17 cellular contexts compared by ENCODE assay signal in the genomic region with DNA sequence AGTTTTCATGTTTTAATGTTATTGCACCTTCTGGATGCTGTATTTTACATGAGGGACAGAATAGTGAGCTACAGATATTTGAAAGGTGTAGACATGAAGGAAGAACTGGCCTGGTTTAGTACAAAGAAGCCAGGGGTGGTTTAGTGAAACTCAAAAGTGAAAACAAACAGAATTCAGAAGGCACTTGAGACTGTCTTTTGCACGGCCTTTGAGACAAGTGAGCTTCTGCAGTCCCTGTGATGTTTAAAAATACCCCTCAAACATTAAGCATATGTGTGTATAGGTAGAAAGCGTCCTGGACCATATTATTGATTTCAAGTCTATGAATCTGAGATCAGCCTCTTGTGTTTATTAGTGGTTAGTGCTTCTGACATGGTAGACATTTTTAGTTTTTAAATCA.
DNase-seq lines count a peak whose midpoint lies in the region; ATAC-seq and TF ChIP-seq lines count a peak whose summit lies in the region.
"Had no signal": no experiment of that assay in that cellular context is flagged by ENCODE, and none has a peak within 500 bp of the region (broad histone marks: within the 10 kb centered on the region; RNA-seq: fewer than 3 reads in every experiment).

No MANE protein-coding gene starts in this region.

- ATAC-seq in GM19025 (IDR thresholded peaks at IDR 0.05; ENCODE audit: low read depth, unreplicated experiment) = peak; percentile 61
- peak; percentile 61 for ATAC-seq in HG02642 (IDR thresholded peaks at IDR 0.05; ENCODE audit: poor library complexity, unreplicated experiment)
- ATAC-seq in HG03520 (IDR thresholded peaks at IDR 0.05; ENCODE audit: unreplicated experiment) = peak; percentile 58
- ATAC-seq in GM21825 (IDR thresholded peaks at IDR 0.05; ENCODE audit: unreplicated experiment) = no peak
- ATAC-seq: SK-N-SH treated with all-trans-retinoic acid at 6 μM for 48 hours, WTC11 had no signal

- intact Hi-C loops in Caco-2 (cut with micrococcal nuclease; ENCODE audit: unreplicated experiment) (loop anchor here (5.0 to 10.0 kb wide), 2 partner anchors 37 to 190 kb away; no protein-coding TSS in a partner anchor), esophagus squamous epithelium (cut with DNase I) (no loop called here)

- H3K4me3 ChIP-seq in Caco-2 (ENCODE audit: low read depth, low read length) = no peak overlapping the region
- no peak overlapping the region for H3K4me3 ChIP-seq in esophagus squamous epithelium
- H3K4me3 ChIP-seq: adrenal gland, uterus had no signal

- no peaks in the 10 kb centered on the region for H3K36me3 Mint-ChIP-seq in Caco-2 (ENCODE audit: insufficient read depth, unreplicated experiment)

- H3K4me3 Mint-ChIP-seq in Caco-2 (ENCODE audit: unreplicated experiment) = no peak overlapping the region
- H3K4me3 Mint-ChIP-seq: WTC11 had no signal

- peaks cover 35% of the 10 kb centered on the region for H3K4me1 Mint-ChIP-seq in Caco-2 (ENCODE audit: low read depth, unreplicated experiment)

- no TSS peak for BruUV-seq in Caco-2 (replicated peaks; lab: Mats Ljungman, UMichigan)

- no peaks in the 10 kb centered on the region for H3K27me3 ChIP-seq in Caco-2 (replicated peaks; ENCODE audit: control insufficient read depth, insufficient read depth, low read length)
- H3K27me3 ChIP-seq in esophagus squamous epithelium = no peaks in the 10 kb centered on the region
- H3K27me3 ChIP-seq: adrenal gland, uterus had no signal

- H3K9me3 Mint-ChIP-seq in Caco-2 (ENCODE audit: unreplicated experiment) = no peaks in the 10 kb centered on the region

- DNase-seq in Caco-2 = no peak
- no peak for DNase-seq in medulla oblongata (ENCODE audit: extremely low spot score)
- DNase-seq in esophagus squamous epithelium (lab: John Stamatoyannopoulos, UW) = no peak
- DNase-seq in NCI-H226 = no peak
- DNase-seq: ACHN, adrenal gland, cortex of kidney, NCI-H1105, NCI-H69, uterus had no signal

- H3K27me3 Mint-ChIP-seq in Caco-2 (ENCODE audit: insufficient read depth, unreplicated experiment) = no peaks in the 10 kb centered on the region

- no peaks in the 10 kb centered on the region; the same call in 1 of the 2 replicates for H3K36me3 ChIP-seq in Caco-2 (ENCODE audit: control insufficient read depth, insufficient read depth, low read length)
- no peaks in the 10 kb centered on the region for H3K36me3 ChIP-seq in esophagus squamous epithelium
- H3K36me3 ChIP-seq: adrenal gland, uterus had no signal

- no peak for TF ChIP-seq POLR2A in esophagus squamous epithelium (IDR thresholded peaks at IDR 0.05)

- CTCF ChIA-PET in Caco-2 (lab: Charles Lee) = no interaction called here

- peaks cover 46% of the 10 kb centered on the region for H3K4me1 ChIP-seq in Caco-2
- peaks cover 0 to 6% (median 0%) of the 10 kb centered on the region in 3 donors for H3K4me1 ChIP-seq in esophagus squamous epithelium
- H3K4me1 ChIP-seq: uterus had no signal

- 83 to 84% methylated on average over 2 of the region's 2 CpGs for WGBS in esophagus squamous epithelium, 2 donors

- no peaks in the 10 kb centered on the region for H3K9me3 ChIP-seq in Caco-2
- H3K9me3 ChIP-seq in esophagus squamous epithelium = no peaks in the 10 kb centered on the region
- H3K9me3 ChIP-seq: adrenal gland, uterus had no signal

- H3K27ac ChIP-seq in esophagus squamous epithelium = no peak overlapping the region
- H3K27ac ChIP-seq: adrenal gland, parathyroid adenoma, uterus had no signal

- peak overlapping the region; percentile 51 for H3K27ac Mint-ChIP-seq in Caco-2 (ENCODE audit: unreplicated experiment)
- H3K27ac Mint-ChIP-seq: WTC11 had no signal

- POLR2A ChIA-PET in Caco-2 (lab: Charles Lee) = no interaction called here

- TF ChIP-seq CTCF in Caco-2 (IDR thresholded peaks at IDR 0.05; ENCODE audit: insufficient read depth in 1 of 2, low read depth in 1 of 2, low read length in 1 of 2, severe bottlenecking in 1 of 2, unreplicated experiment in 1 of 2) (no peak), esophagus squamous epithelium (IDR thresholded peaks at IDR 0.05) (no peak)
